ENCODE assay signal across 26 cellular contexts in the genomic region with DNA sequence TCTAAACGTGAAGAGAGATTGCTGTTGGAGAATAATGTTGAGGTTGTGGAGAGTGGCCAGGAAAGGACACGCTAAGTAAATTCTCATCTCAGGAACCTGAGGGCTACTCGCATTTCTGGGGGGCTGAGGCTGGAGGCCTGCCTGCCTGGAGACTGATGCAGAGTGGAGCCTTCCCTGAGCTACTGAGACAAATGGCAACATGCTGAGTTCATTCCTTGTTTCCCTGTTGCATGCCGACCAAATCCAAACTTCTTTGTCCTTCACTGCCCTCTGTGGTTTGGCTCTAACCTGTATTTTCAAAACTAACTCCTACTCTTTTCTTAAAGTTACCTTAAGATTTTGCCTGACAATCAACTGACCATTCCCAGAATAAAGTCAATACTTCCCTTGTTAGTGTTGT.
"Had no signal": no experiment of that assay in that cellular context is flagged by ENCODE, and none has a peak within 500 bp of the region (broad histone marks: within the 10 kb centered on the region; RNA-seq: fewer than 3 reads in every experiment).

No MANE protein-coding gene starts in this region.

- DNase-seq: activated CD4-positive, alpha-beta memory T cell treated with anti-CD3 and anti-CD28 coated beads, Interleukin-2, amount 10 ng/mL, durations not matched to agents 7 days and 5 days; activated CD4-positive, alpha-beta T cell treated with anti-CD3 and anti-CD28 coated beads, Interleukin-2, amount 10 ng/mL, durations not matched to agents 7 days and 5 days; activated CD4-positive, CD25-positive, alpha-beta regulatory T cell; activated gamma-delta T cell; activated naive CD4-positive, alpha-beta T cell treated with anti-CD3 and anti-CD28 coated beads for 36 hours; activated T-cell treated with anti-CD3 and anti-CD28 coated beads for 4 hours; activated T-cell treated with anti-CD3 and anti-CD28 coated beads, Interleukin-2, amount 50 U/mL, for 48 hours; amygdala; caudate nucleus; Kasumi-1; KBM-7; NCI-H1105 treated with DMSO at 0.1 percent for 48 hours; NCI-H1436 treated with DMSO at 0.1 percent for 48 hours; NCI-H187; NCI-H2081; NCI-H510A treated with DMSO at 0.1 percent for 48 hours; NCI-H69; NK-92 treated with Interleukin-12 subunit alpha and Interleukin-12 subunit beta, amount 100 ng/mL, for 24 hours; SIG-M5; T-cell; T-helper 2 cell; T1000 had no signal

- H3K9me3 Mint-ChIP-seq: activated CD4-positive, alpha-beta T cell treated with anti-CD3 and anti-CD28 coated beads, Interleukin-2, amount 10 ng/mL, durations not matched to agents 7 days and 5 days; activated naive CD4-positive, alpha-beta T cell treated with anti-CD3 and anti-CD28 coated beads for 36 hours; T-cell had no signal

- ATAC-seq: activated T-helper 17 cell treated with anti-CD3 and anti-CD28 coated beads, Interleukin-2, amount 50 U/mL, for 72 hours; T-cell had no signal

- H3K27me3 Mint-ChIP-seq: activated CD4-positive, alpha-beta memory T cell treated with anti-CD3 and anti-CD28 coated beads, Interleukin-2, amount 10 ng/mL, durations not matched to agents 7 days and 5 days; activated CD4-positive, alpha-beta T cell treated with anti-CD3 and anti-CD28 coated beads, Interleukin-2, amount 10 ng/mL, durations not matched to agents 7 days and 5 days; activated T-helper 17 cell treated with anti-CD3 and anti-CD28 coated beads, Interleukin-2, amount 50 U/mL, for 72 hours; T-cell had no signal

- H3K4me3 Mint-ChIP-seq: activated CD4-positive, alpha-beta memory T cell treated with anti-CD3 and anti-CD28 coated beads, Interleukin-2, amount 10 ng/mL, durations not matched to agents 7 days and 5 days; activated CD4-positive, alpha-beta T cell treated with anti-CD3 and anti-CD28 coated beads, Interleukin-2, amount 10 ng/mL, durations not matched to agents 7 days and 5 days; activated naive CD4-positive, alpha-beta T cell treated with anti-CD3 and anti-CD28 coated beads for 36 hours; activated naive CD8-positive, alpha-beta T cell; activated T-helper 17 cell treated with anti-CD3 and anti-CD28 coated beads, Interleukin-2, amount 50 U/mL, for 72 hours; T-cell had no signal

- H3K27ac Mint-ChIP-seq: activated CD4-positive, alpha-beta memory T cell treated with anti-CD3 and anti-CD28 coated beads, Interleukin-2, amount 10 ng/mL, durations not matched to agents 7 days and 5 days; activated CD4-positive, alpha-beta T cell treated with anti-CD3 and anti-CD28 coated beads, Interleukin-2, amount 10 ng/mL, durations not matched to agents 7 days and 5 days; activated naive CD4-positive, alpha-beta T cell treated with anti-CD3 and anti-CD28 coated beads for 36 hours; activated naive CD8-positive, alpha-beta T cell; activated T-helper 17 cell treated with anti-CD3 and anti-CD28 coated beads, Interleukin-2, amount 50 U/mL, for 72 hours; T-cell had no signal

- H3K4me1 Mint-ChIP-seq: activated CD4-positive, alpha-beta memory T cell treated with anti-CD3 and anti-CD28 coated beads, Interleukin-2, amount 10 ng/mL, durations not matched to agents 7 days and 5 days; activated CD4-positive, alpha-beta T cell treated with anti-CD3 and anti-CD28 coated beads, Interleukin-2, amount 10 ng/mL, durations not matched to agents 7 days and 5 days; activated T-helper 17 cell treated with anti-CD3 and anti-CD28 coated beads, Interleukin-2, amount 50 U/mL, for 72 hours; T-cell had no signal

- H3K36me3 ChIP-seq: breast epithelium had no signal

- H3K36me3 Mint-ChIP-seq: activated naive CD8-positive, alpha-beta T cell; T-cell had no signal

- H3K27me3 ChIP-seq: breast epithelium had no signal

- H3K4me3 ChIP-seq: breast epithelium had no signal

- H3K27ac ChIP-seq: VCaP had no signal

- H3K9me3 ChIP-seq: breast epithelium had no signal
